ENCODE assay signal across 9 cellular contexts in the genomic region with DNA sequence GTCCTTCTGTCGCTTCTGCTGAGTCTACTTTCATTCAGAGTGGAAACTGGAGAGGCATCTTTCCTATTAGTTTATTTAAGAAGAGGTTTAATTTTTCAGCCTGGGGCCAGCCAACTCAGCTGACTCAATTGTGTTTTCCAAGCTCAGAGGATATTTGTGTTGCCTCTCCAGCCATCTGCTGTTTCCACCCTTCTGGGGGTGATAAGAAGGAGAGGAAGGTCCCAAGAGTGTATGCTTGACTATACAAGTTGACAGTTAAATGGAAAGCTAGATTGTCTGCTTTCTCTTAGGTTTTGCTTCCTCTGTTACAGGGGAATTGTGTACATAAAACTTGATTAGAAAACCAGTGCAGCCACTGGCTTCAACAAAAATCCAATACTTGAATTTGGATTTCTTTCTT. TPM values are rescaled to one million over a fixed set of nuclear protein-coding genes. Genes with fewer than 3 reads are reported as not detected.
A peak's percentile ranks its signal among the peaks of the same experiment; 100 is the strongest.
DNase-seq lines count a peak whose midpoint lies in the region; ATAC-seq and TF ChIP-seq lines count a peak whose summit lies in the region.
"Had no signal": no experiment of that assay in that cellular context is flagged by ENCODE, and none has a peak within 500 bp of the region (broad histone marks: within the 10 kb centered on the region; RNA-seq: fewer than 3 reads in every experiment).

No MANE protein-coding gene starts in this region.

- H3K4me1 Mint-ChIP-seq in T-helper 17 cell (peaks cover 49% of the 10 kb centered on the region), glutamatergic neuron (ENCODE audit: low read depth, unreplicated experiment) (peaks cover 47% of the 10 kb centered on the region)

- intact Hi-C loops in left ventricle myocardium inferior (cut with micrococcal nuclease) (no loop called here), left cardiac atrium (cut with DNase I) (no loop called here)

- no peak for TF ChIP-seq EP300 in tibial nerve (IDR thresholded peaks at IDR 0.05)

- H3K27ac ChIP-seq in left ventricle myocardium inferior (replicated peaks) (peak overlapping the region; percentile 62), tibial nerve (peak overlapping the region in 3 of 4 donors; percentile 36 to 81 (median 64))

- no peak for ATAC-seq in left cardiac atrium
- no peak for ATAC-seq in T-helper 17 cell
- no peak for ATAC-seq in HG03025 (IDR thresholded peaks at IDR 0.05; ENCODE audit: low FRiP score, unreplicated experiment)
- no peak for ATAC-seq in GM21390 (IDR thresholded peaks at IDR 0.05; ENCODE audit: unreplicated experiment)

- no peak for TF ChIP-seq POLR2A in tibial nerve (IDR thresholded peaks at IDR 0.05)

- DNase-seq in left ventricle myocardium inferior (no peak), left cardiac atrium (no peak), T-helper 17 cell (no peak), glutamatergic neuron (no peak), tibial nerve (ENCODE audit: low spot score in 2 of 2) (no peak), H4 (ENCODE audit: low spot score) (no peak)

- TF ChIP-seq CTCF in left ventricle myocardium inferior (IDR thresholded peaks at IDR 0.05; ENCODE audit: borderline replicate concordance) (no peak), glutamatergic neuron (IDR thresholded peaks at IDR 0.05; ENCODE audit: partially characterized antibody, unreplicated experiment) (no peak), tibial nerve (IDR thresholded peaks at IDR 0.05) (no peak)

- H3K9me3 ChIP-seq in left ventricle myocardium inferior (replicated peaks) (no peaks in the 10 kb centered on the region), T-helper 17 cell (ENCODE audit: control insufficient read depth, low read length, poor library complexity, severe bottlenecking) (no peaks in the 10 kb centered on the region), tibial nerve (no peaks in the 10 kb centered on the region)
- H3K9me3 ChIP-seq: esophagus muscularis mucosa had no signal

- peaks cover 26% of the 10 kb centered on the region for H3K36me3 Mint-ChIP-seq in T-helper 17 cell (ENCODE audit: low read depth)
- H3K36me3 Mint-ChIP-seq in glutamatergic neuron (ENCODE audit: unreplicated experiment): peaks cover 5% of the 10 kb centered on the region

- H3K4me3 Mint-ChIP-seq in T-helper 17 cell (no peak overlapping the region), glutamatergic neuron (ENCODE audit: unreplicated experiment) (peak overlapping the region; percentile 99)

- H3K36me3 ChIP-seq in left ventricle myocardium inferior: peaks cover 20% of the 10 kb centered on the region
- peaks cover 0 to 12% (median 8%) of the 10 kb centered on the region in 3 donors for H3K36me3 ChIP-seq in tibial nerve

- WGBS in tibial nerve, 2 donors: 73 to 86% methylated on average over 1 of the region's 1 CpG

- H3K27me3 ChIP-seq in left ventricle myocardium inferior (ENCODE audit: low read depth) (no peaks in the 10 kb centered on the region), tibial nerve (no peaks in the 10 kb centered on the region)
- H3K27me3 ChIP-seq: esophagus muscularis mucosa had no signal

- peaks cover 17% of the 10 kb centered on the region for H3K9me3 Mint-ChIP-seq in glutamatergic neuron (ENCODE audit: unreplicated experiment)

- H3K4me1 ChIP-seq in left ventricle myocardium inferior (peaks cover 67% of the 10 kb centered on the region), tibial nerve (peaks cover 0 to 75% (median 52%) of the 10 kb centered on the region in 4 donors)

- no peaks in the 10 kb centered on the region for H3K27me3 Mint-ChIP-seq in T-helper 17 cell
- peaks cover 11% of the 10 kb centered on the region for H3K27me3 Mint-ChIP-seq in glutamatergic neuron (ENCODE audit: unreplicated experiment)

- peak overlapping the region; percentile 95 for H3K27ac Mint-ChIP-seq in T-helper 17 cell
- peak overlapping the region; percentile 96 for H3K27ac Mint-ChIP-seq in glutamatergic neuron (ENCODE audit: unreplicated experiment)

- H3K4me3 ChIP-seq in left ventricle myocardium inferior (no peak overlapping the region), tibial nerve (no peak overlapping the region)
- H3K4me3 ChIP-seq: esophagus muscularis mucosa had no signal

RNA-seq across cellular contexts. Expression of gene PSMF1, which starts 3.0 kb away (rescaled TPM):
- total RNA-seq in left ventricle myocardium inferior: 124 TPM
- 100 to 1,000 TPM; 117 to 119 TPM for total RNA-seq in left cardiac atrium
- 100 to 1,000 TPM in 1 of 2 donors, 10 to 100 TPM in 1; 97.6 to 114 TPM for total RNA-seq in T-helper 17 cell
- total RNA-seq in glutamatergic neuron (ENCODE audit: unreplicated experiment): 241 TPM
- 100 to 1,000 TPM in 2 of 4 donors, 10 to 100 TPM in 2; 70.2 to 140 (median 112) TPM for total RNA-seq in tibial nerve
- 69.2 and 92.5 TPM in 2 replicates for total RNA-seq in H4 (2014; rRNA removed; shearing (Covaris generic))
